ENCODE assay signal across 8 cellular contexts in the genomic region with DNA sequence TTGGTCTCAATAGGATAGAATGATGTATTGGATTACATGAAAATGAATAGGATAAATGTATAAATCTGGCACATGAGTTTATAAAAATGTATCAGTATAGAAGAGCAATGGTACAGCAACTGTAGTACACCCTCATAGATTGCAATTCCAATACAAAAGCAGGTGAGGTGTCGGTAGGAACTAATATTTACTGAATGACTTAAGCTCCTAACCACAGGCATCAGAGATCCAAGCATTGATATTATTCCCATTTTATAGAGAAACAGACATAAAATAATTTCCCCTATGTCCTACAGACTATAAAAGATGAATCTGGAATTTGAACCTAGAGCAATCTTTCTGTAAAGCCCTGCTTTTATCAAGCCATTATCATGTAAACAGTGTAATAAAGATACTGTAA.
"Had no signal": no experiment of that assay in that cellular context is flagged by ENCODE, and none has a peak within 500 bp of the region (broad histone marks: within the 10 kb centered on the region; RNA-seq: fewer than 3 reads in every experiment).

No MANE protein-coding gene starts in this region.

- FAIRE-seq: HepG2, HTR-8/SVneo, K562 had no signal

- H3K4me3 Mint-ChIP-seq: IgD-negative memory B cell had no signal

- H3K36me3 Mint-ChIP-seq: IgD-negative memory B cell had no signal

- H3K4me3 ChIP-seq: K562 had no signal

- H3K27ac Mint-ChIP-seq: IgD-negative memory B cell had no signal

- H3K27ac ChIP-seq: HL-60 had no signal

- ATAC-seq: HepG2, K562 had no signal

- DNase-seq: IMR-90, KBM-7, KG1 had no signal

- H3K9me3 Mint-ChIP-seq: IgD-negative memory B cell had no signal
